8 cellular contexts compared by ENCODE assay signal in the genomic region with DNA sequence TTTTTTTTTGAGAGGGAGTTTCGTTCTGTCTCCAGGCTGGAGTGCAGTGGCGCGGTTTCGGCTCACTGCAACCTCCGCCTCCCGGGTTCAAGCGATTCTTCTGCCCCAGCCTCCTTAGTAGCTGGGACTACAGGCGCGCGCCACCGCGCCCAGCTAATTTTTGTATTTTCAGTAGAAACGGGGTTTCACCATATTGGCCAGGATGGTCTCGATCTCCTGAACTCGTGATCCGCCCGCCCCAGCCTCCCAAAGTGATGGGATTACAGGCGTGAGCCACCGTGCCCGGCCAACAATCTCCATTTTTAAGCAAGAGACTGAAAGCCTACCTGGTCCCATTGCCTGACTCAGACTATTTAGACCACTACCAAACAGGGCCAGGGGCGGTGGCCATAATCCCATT. TPM values are rescaled to one million over a fixed set of nuclear protein-coding genes. Genes with fewer than 3 reads are reported as not detected.
A peak's percentile ranks its signal among the peaks of the same experiment; 100 is the strongest.
DNase-seq lines count a peak whose midpoint lies in the region; ATAC-seq and TF ChIP-seq lines count a peak whose summit lies in the region.
"Not testable (repeated sequence)": the region's sequence is repeated elsewhere in the genome, so short reads cannot be mapped to it uniquely, and the experiment has no call there.

No MANE protein-coding gene starts in this region.

- H3K27me3 Mint-ChIP-seq in activated CD8-positive, alpha-beta T cell treated with anti-CD3 and anti-CD28 coated beads, Interleukin-2, amount 10 ng/mL, durations not matched to agents 7 days and 5 days (ENCODE audit: low read depth) = not testable (repeated sequence)

- dilution Hi-C loops in mammary epithelial cell (cut with HindIII; ENCODE audit: low sequenced_read_pairs) = not testable (repeated sequence)

- H3K4me2 ChIP-seq in OCI-LY1 (ENCODE audit: low read length) = peak overlapping the region; percentile 76
- H3K4me2 ChIP-seq in mammary epithelial cell (ENCODE audit: insufficient read depth, low read depth, low read length) = peak overlapping the region; percentile 85

- intact Hi-C loops in mammary epithelial cell (cut with micrococcal nuclease) = loop anchor here (5.0 to 10.0 kb wide), 2 partner anchors 34 to 241 kb away; no protein-coding TSS in a partner anchor
- intact Hi-C loops in mucosa of descending colon (cut with DNase I, micrococcal nuclease); sciatic nerve (cut with DNase I); upper lobe of right lung (cut with DNase I): not testable (repeated sequence)

- POLR2A ChIA-PET in activated CD8-positive, alpha-beta T cell treated with anti-CD3 and anti-CD28 coated beads, Interleukin-2, amount 10 ng/mL, durations not matched to agents 7 days and 5 days (lab: Charles Lee) = interaction anchor here (0.6 to 1.6 kb wide), 3 partner anchors 17 to 33 kb away, joined by 3 to 5 read pairs (median 5); a partner anchor contains a TSS

- TF ChIP-seq EP300 in gastroesophageal sphincter (IDR thresholded peaks at IDR 0.05) = not testable (repeated sequence)

- BruUV-seq in mammary epithelial cell (replicated peaks; lab: Mats Ljungman, UMichigan) = not testable (repeated sequence)

- H3K9ac ChIP-seq in ES-I3 (ENCODE audit: low read depth, low read length) = peak overlapping the region; percentile 68
- H3K9ac ChIP-seq in OCI-LY1 (ENCODE audit: low read length) = peak overlapping the region; percentile 76; the same call in 1 of the 2 replicates
- H3K9ac ChIP-seq in mammary epithelial cell (ENCODE audit: insufficient read depth, low read length) = not testable (repeated sequence)

- TF ChIP-seq CTCF in OCI-LY1 (IDR thresholded peaks at IDR 0.05; ENCODE audit: low read length); mammary epithelial cell (conservative IDR thresholded peaks at IDR 0.05 in 1 of 2, IDR thresholded peaks at IDR 0.05 in 1 of 2; ENCODE audit: extremely low read depth in 1 of 2, insufficient read depth in 1 of 2, low read depth in 1 of 2, low read length in 2 of 2); gastroesophageal sphincter (IDR thresholded peaks at IDR 0.05); mucosa of descending colon (IDR thresholded peaks at IDR 0.05); upper lobe of right lung (IDR thresholded peaks at IDR 0.05): not testable (repeated sequence)

- not testable (repeated sequence) for H3K9me3 ChIP-seq in ES-I3 (ENCODE audit: control insufficient read depth, insufficient read depth, low read length); OCI-LY1 (ENCODE audit: low read length); mammary epithelial cell (replicated peaks; ENCODE audit: insufficient read depth, low read length); gastroesophageal sphincter; mucosa of descending colon; upper lobe of right lung

- WGBS in mammary epithelial cell (ENCODE audit: low coverage, missing lambda C conversion rate) = 96% methylated on average over 10 of the region's 21 CpGs
- WGBS in gastroesophageal sphincter (ENCODE audit: low coverage in 1 of 2), 2 donors = no CpG with 5 or more reads among the region's 21 CpGs

- peaks cover 34% of the 10 kb centered on the region for H3K4me1 Mint-ChIP-seq in activated CD8-positive, alpha-beta T cell treated with anti-CD3 and anti-CD28 coated beads, Interleukin-2, amount 10 ng/mL, durations not matched to agents 7 days and 5 days (ENCODE audit: low read depth)

- CTCF ChIA-PET in activated CD8-positive, alpha-beta T cell treated with anti-CD3 and anti-CD28 coated beads, Interleukin-2, amount 10 ng/mL, durations not matched to agents 7 days and 5 days (lab: Charles Lee) = interaction anchor here (1.2 kb wide), 1 partner anchor 16 kb away, joined by 4 read pairs; no protein-coding TSS in a partner anchor
- CTCF ChIA-PET in mammary epithelial cell (lab: Charles Lee; ENCODE audit: low non-redundant PET) = not testable (repeated sequence)

- not testable (repeated sequence) for DNase-seq in activated CD8-positive, alpha-beta T cell treated with anti-CD3 and anti-CD28 coated beads, Interleukin-2, amount 10 ng/mL, durations not matched to agents 7 days and 5 days; mammary epithelial cell; upper lobe of right lung
- DNase-seq in mucosa of descending colon = peak in 2 of 3 donors; percentile 16 to 40
- DNase-seq in sciatic nerve (ENCODE audit: low spot score) = peak; percentile 57

- not testable (repeated sequence) for TF ChIP-seq POLR2A in gastroesophageal sphincter (IDR thresholded peaks at IDR 0.05)

- ATAC-seq in activated CD8-positive, alpha-beta T cell treated with anti-CD3 and anti-CD28 coated beads, Interleukin-2, amount 10 ng/mL, durations not matched to agents 7 days and 5 days; gastroesophageal sphincter; mucosa of descending colon; sciatic nerve; upper lobe of right lung: not testable (repeated sequence)

- peak overlapping the region; percentile 99 for H3K4me3 Mint-ChIP-seq in activated CD8-positive, alpha-beta T cell treated with anti-CD3 and anti-CD28 coated beads, Interleukin-2, amount 10 ng/mL, durations not matched to agents 7 days and 5 days

- H3K4me3 ChIP-seq in OCI-LY1 (ENCODE audit: low read depth, low read length, poor library complexity, severe bottlenecking) = peak overlapping the region; percentile 76
- peak overlapping the region in 2 of 3 experiments; percentile 54 to 55 for H3K4me3 ChIP-seq in mammary epithelial cell (replicated peaks in 1 of 3; ENCODE audit: insufficient read depth in 1 of 3, low read depth in 2 of 3, low read length in 3 of 3)
- peak overlapping the region; percentile 68 to 90 for H3K4me3 ChIP-seq in gastroesophageal sphincter
- not testable (repeated sequence) for H3K4me3 ChIP-seq in mucosa of descending colon
- H3K4me3 ChIP-seq in upper lobe of right lung = peak overlapping the region; percentile 70

- not testable (repeated sequence) for H3K4me1 ChIP-seq in ES-I3 (ENCODE audit: insufficient read depth, low read length); mammary epithelial cell (ENCODE audit: insufficient read depth, low read length); mucosa of descending colon (ENCODE audit: low read depth); upper lobe of right lung
- H3K4me1 ChIP-seq in OCI-LY1 (ENCODE audit: insufficient read depth, low read length, severe bottlenecking) (peaks cover 19% of the 10 kb centered on the region), gastroesophageal sphincter (peaks cover 0 to 36% (median 6%) of the 10 kb centered on the region in 3 donors)

- peaks cover 20% of the 10 kb centered on the region for H3K36me3 Mint-ChIP-seq in activated CD8-positive, alpha-beta T cell treated with anti-CD3 and anti-CD28 coated beads, Interleukin-2, amount 10 ng/mL, durations not matched to agents 7 days and 5 days (ENCODE audit: low read depth)

- not testable (repeated sequence) for H3F3A ChIP-seq in OCI-LY1 (ENCODE audit: insufficient read depth, low read length)

- not testable (repeated sequence) for H2AFZ ChIP-seq in OCI-LY1 (ENCODE audit: low read length)
- H2AFZ ChIP-seq in mammary epithelial cell (ENCODE audit: low read depth, low read length) = peak overlapping the region; percentile 97

- not testable (repeated sequence) for H3K36me3 ChIP-seq in ES-I3 (ENCODE audit: insufficient read depth, low read length); mammary epithelial cell (ENCODE audit: insufficient read depth, low read length); gastroesophageal sphincter; mucosa of descending colon (ENCODE audit: low read depth); upper lobe of right lung
- peaks cover 22% of the 10 kb centered on the region for H3K36me3 ChIP-seq in OCI-LY1 (ENCODE audit: insufficient read depth, low read length)

- in situ Hi-C loops in mammary epithelial cell (cut with MboI; ENCODE audit: low sequenced_read_pairs in 2 of 2) = not testable (repeated sequence)

- not testable (repeated sequence) for H3K9me2 ChIP-seq in OCI-LY1 (ENCODE audit: low read depth, low read length)

- not testable (repeated sequence) for H3K27ac ChIP-seq in OCI-LY1 (ENCODE audit: low read depth, low read length, poor library complexity, severe bottlenecking)
- H3K27ac ChIP-seq in mammary epithelial cell (ENCODE audit: insufficient read depth, low read depth, low read length) (peak overlapping the region; percentile 66), gastroesophageal sphincter (peak overlapping the region in 2 of 4 donors; percentile 84 to 86), upper lobe of right lung (peak overlapping the region; percentile 65)

- H3K27me3 ChIP-seq in OCI-LY1 (ENCODE audit: insufficient read depth, low read length); mammary epithelial cell (ENCODE audit: insufficient read depth, low read length); gastroesophageal sphincter; upper lobe of right lung: not testable (repeated sequence)

- not testable (repeated sequence) for H3K9me3 Mint-ChIP-seq in activated CD8-positive, alpha-beta T cell treated with anti-CD3 and anti-CD28 coated beads, Interleukin-2, amount 10 ng/mL, durations not matched to agents 7 days and 5 days (ENCODE audit: insufficient read depth)

- H3K79me2 ChIP-seq in OCI-LY1 (ENCODE audit: insufficient read depth, low read length) (peaks cover 25% of the 10 kb centered on the region), mammary epithelial cell (ENCODE audit: insufficient read depth, low read length) (peaks cover 37% of the 10 kb centered on the region)

- not testable (repeated sequence) for H4K20me1 ChIP-seq in OCI-LY1 (ENCODE audit: insufficient read depth, low read length); mammary epithelial cell (ENCODE audit: insufficient read depth, low read length)

- peak overlapping the region; percentile 94 for H3K27ac Mint-ChIP-seq in activated CD8-positive, alpha-beta T cell treated with anti-CD3 and anti-CD28 coated beads, Interleukin-2, amount 10 ng/mL, durations not matched to agents 7 days and 5 days

RNA-seq across cellular contexts. Expression of a gene that starts 1.0 kb away (rescaled TPM):
- total RNA-seq in activated CD8-positive, alpha-beta T cell treated with anti-CD3 and anti-CD28 coated beads, Interleukin-2, amount 10 ng/mL, durations not matched to agents 7 days and 5 days = 10 to 100 TPM; 90.3 to 98.5 TPM
- total RNA-seq in mammary epithelial cell = 100 to 1,000 TPM in 1 of 2 donors, 10 to 100 TPM in 1; 63.2 to 119 TPM
- 9.6 TPM for polyA plus RNA-seq in mammary epithelial cell
- polyA minus RNA-seq in mammary epithelial cell = 73.0 TPM
- total RNA-seq in gastroesophageal sphincter = 100 to 1,000 TPM in 1 of 4 donors, 10 to 100 TPM in 3; 72.5 to 103 (median 76.4) TPM
- 100 to 1,000 TPM in 1 of 3 donors, 10 to 100 TPM in 2; 73.4 to 105 (median 74.3) TPM for total RNA-seq in mucosa of descending colon
- 98.4 TPM for total RNA-seq in sciatic nerve
- total RNA-seq in upper lobe of right lung = 80.0 TPM

RNA-seq across cellular contexts. Expression of a gene that starts 20.0 kb away (rescaled TPM):
- 10 to 100 TPM; 19.4 to 19.7 TPM for total RNA-seq in activated CD8-positive, alpha-beta T cell treated with anti-CD3 and anti-CD28 coated beads, Interleukin-2, amount 10 ng/mL, durations not matched to agents 7 days and 5 days
- total RNA-seq in mammary epithelial cell (10 to 100 TPM; 18.4 to 25.5 TPM), gastroesophageal sphincter (10 to 100 TPM; 20.4 to 29.6 (median 21.2) TPM), mucosa of descending colon (10 to 100 TPM; 14.2 to 18.9 (median 16.1) TPM), sciatic nerve (22.1 TPM), upper lobe of right lung (17.7 TPM)
- polyA plus RNA-seq in mammary epithelial cell = 11.2 TPM
- 40.9 TPM for polyA minus RNA-seq in mammary epithelial cell
